ENCODE assay signal across 2 cellular contexts in genomic region chr5:78328585-78329173, GRCh38.
TF ChIP-seq lines count a peak whose summit lies in the region.

No MANE protein-coding gene starts in this region.

TF ChIP-seq in A549, 52 proteins besides CTCF, POLR2A, EP300 and RAD21:
- TF ChIP-seq EHF (CRISPR knock-in tag; IDR thresholded peaks at IDR 0.05) (no peak), SMC3 (IDR thresholded peaks at IDR 0.05) (no peak), CBX2 (IDR thresholded peaks at IDR 0.05; ENCODE audit: borderline replicate concordance, low read depth) (no peak), HOXA7 (CRISPR knock-in tag; IDR thresholded peaks at IDR 0.05) (no peak), CBX8 (IDR thresholded peaks at IDR 0.05) (no peak), RCOR1 (IDR thresholded peaks at IDR 0.05; ENCODE audit: low read depth, low read length) (no peak), JUN (IDR thresholded peaks at IDR 0.05) (no peak), MAFK (IDR thresholded peaks at IDR 0.05; ENCODE audit: partially characterized antibody) (peak; percentile 91)

TF ChIP-seq in HCT116, 20 proteins besides CTCF, POLR2A, EP300 and RAD21:
- TF ChIP-seq YY1 (IDR thresholded peaks at IDR 0.05; ENCODE audit: extremely low read depth, insufficient replicate concordance, low read depth, low read length) (no peak), MAX (IDR thresholded peaks at IDR 0.05) (no peak), TCF7L2 (IDR thresholded peaks at IDR 0.05; ENCODE audit: borderline replicate concordance, extremely low read depth, insufficient read depth, insufficient read length) (no peak), REST (IDR thresholded peaks at IDR 0.05; ENCODE audit: low read depth) (no peak), EZH2 (IDR thresholded peaks at IDR 0.05) (no peak), JUND (IDR thresholded peaks at IDR 0.05) (no peak), SRF (IDR thresholded peaks at IDR 0.05; ENCODE audit: low read depth) (no peak), ZFX (IDR thresholded peaks at IDR 0.05) (no peak), FOSL1 (IDR thresholded peaks at IDR 0.05; ENCODE audit: low read depth) (no peak)
